7 cellular contexts compared by ENCODE assay signal in the genomic region with DNA sequence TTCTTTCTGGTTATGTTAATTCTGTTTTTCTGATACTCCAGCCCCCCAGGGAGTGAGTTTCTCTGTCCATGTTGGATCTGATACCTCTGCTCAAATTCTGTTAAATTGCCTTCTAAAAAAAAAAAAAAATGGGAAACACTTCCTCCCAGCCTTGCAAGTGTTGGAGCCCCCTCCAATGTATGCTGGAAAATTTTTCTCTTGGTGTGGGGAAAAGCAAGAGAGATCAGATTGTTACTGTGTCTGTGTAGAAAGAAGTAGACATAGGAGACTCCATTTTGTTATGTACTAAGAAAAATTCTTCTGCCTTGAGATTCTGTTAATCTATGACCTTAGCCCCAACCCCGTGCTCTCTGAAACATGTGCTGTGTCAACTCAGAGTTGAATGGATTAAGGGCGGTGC. TPM values are rescaled to one million over a fixed set of nuclear protein-coding genes. Genes with fewer than 3 reads are reported as not detected.
DNase-seq lines count a peak whose midpoint lies in the region; ATAC-seq and TF ChIP-seq lines count a peak whose summit lies in the region.
"Not testable (repeated sequence)": the region's sequence is repeated elsewhere in the genome, so short reads cannot be mapped to it uniquely, and the experiment has no call there.

No MANE protein-coding gene starts in this region.

- not testable (repeated sequence) for DNase-seq in Caco-2; H7; central memory CD8-positive, alpha-beta T cell (ENCODE audit: low spot score in 2 of 2); hepatocyte (ENCODE audit: low spot score); mesothelial cell of epicardium (ENCODE audit: low spot score in 2 of 2, unreplicated experiment in 2 of 2); thyroid gland

- not testable (repeated sequence) for ATAC-seq in central memory CD8-positive, alpha-beta T cell (replicated peaks; ENCODE audit: extremely low read depth, poor library complexity, severe bottlenecking)

- H3K9me2 ChIP-seq in hepatocyte (replicated peaks; ENCODE audit: insufficient read depth), result not testable (repeated sequence)

- H2AFZ ChIP-seq in hepatocyte, result not testable (repeated sequence)

- H3K4me1 Mint-ChIP-seq in Caco-2 (ENCODE audit: low read depth, unreplicated experiment) (peaks cover 33% of the 10 kb centered on the region), mesothelial cell of epicardium (peaks cover 56% of the 10 kb centered on the region)
- not testable (repeated sequence) for H3K4me1 Mint-ChIP-seq in central memory CD8-positive, alpha-beta T cell

- not testable (repeated sequence) for H3K27me3 Mint-ChIP-seq in Caco-2 (ENCODE audit: insufficient read depth, unreplicated experiment); central memory CD8-positive, alpha-beta T cell; mesothelial cell of epicardium (ENCODE audit: low read depth)

- H3K27ac Mint-ChIP-seq in Caco-2 (ENCODE audit: unreplicated experiment) (peak overlapping the region; percentile 86), mesothelial cell of epicardium (peak overlapping the region; percentile 43)
- H3K27ac Mint-ChIP-seq in central memory CD8-positive, alpha-beta T cell (ENCODE audit: low read depth), result peak overlapping the region; percentile 2

- not testable (repeated sequence) for H3K4me2 ChIP-seq in hepatocyte

- not testable (repeated sequence) for TF ChIP-seq POLR2A in thyroid gland (IDR thresholded peaks at IDR 0.05)

- H3K27ac ChIP-seq in HUES64 (ENCODE audit: low read depth, low read length), result peak overlapping the region; percentile 73
- peak overlapping the region; percentile 65 for H3K27ac ChIP-seq in hepatocyte
- H3K27ac ChIP-seq in thyroid gland, result peak overlapping the region; percentile 46 to 59 (median 58)

- not testable (repeated sequence) for H4K20me1 ChIP-seq in hepatocyte (ENCODE audit: insufficient read depth, poor library complexity, severe bottlenecking)

- H3K4me1 ChIP-seq in Caco-2 (peaks cover 62% of the 10 kb centered on the region), HUES64 (ENCODE audit: insufficient read depth, low read length) (peaks cover 35% of the 10 kb centered on the region), hepatocyte (ENCODE audit: insufficient read depth) (peaks cover 30% of the 10 kb centered on the region), thyroid gland (peaks cover 4 to 23% of the 10 kb centered on the region in 2 donors)

- not testable (repeated sequence) for BruUV-seq in Caco-2 (replicated peaks; lab: Mats Ljungman, UMichigan)

- POLR2A ChIA-PET in Caco-2 (lab: Charles Lee), result not testable (repeated sequence)

- H3K9me3 Mint-ChIP-seq in Caco-2 (ENCODE audit: unreplicated experiment), result peaks cover 11% of the 10 kb centered on the region
- not testable (repeated sequence) for H3K9me3 Mint-ChIP-seq in central memory CD8-positive, alpha-beta T cell; mesothelial cell of epicardium

- H3K36me3 Mint-ChIP-seq in Caco-2 (ENCODE audit: insufficient read depth, unreplicated experiment); central memory CD8-positive, alpha-beta T cell (ENCODE audit: insufficient read depth): not testable (repeated sequence)
- H3K36me3 Mint-ChIP-seq in mesothelial cell of epicardium, result peaks cover 11% of the 10 kb centered on the region

- not testable (repeated sequence) for H3K27me3 ChIP-seq in Caco-2 (replicated peaks; ENCODE audit: control insufficient read depth, insufficient read depth, low read length); H7 (ENCODE audit: control insufficient read depth, insufficient read depth, low read length); HUES64 (ENCODE audit: insufficient read depth, low read length); hepatocyte; thyroid gland

- H3K9ac ChIP-seq in HUES64 (ENCODE audit: low read depth, low read length), result peak overlapping the region; percentile 45; the same call in 1 of the 2 replicates

- H3K4me3 Mint-ChIP-seq in Caco-2 (ENCODE audit: unreplicated experiment); central memory CD8-positive, alpha-beta T cell; mesothelial cell of epicardium: not testable (repeated sequence)

- H3K79me2 ChIP-seq in hepatocyte, result not testable (repeated sequence)

- not testable (repeated sequence) for H3K36me3 ChIP-seq in Caco-2 (ENCODE audit: control insufficient read depth, insufficient read depth, low read length); H7 (replicated peaks; ENCODE audit: control insufficient read depth, insufficient read depth, low read length); HUES64 (ENCODE audit: insufficient read depth, low read length); hepatocyte (replicated peaks; ENCODE audit: insufficient read depth, low read depth); thyroid gland

- not testable (repeated sequence) for TF ChIP-seq CTCF in Caco-2 (IDR thresholded peaks at IDR 0.05; ENCODE audit: insufficient read depth in 1 of 2, low read depth in 1 of 2, low read length in 1 of 2, severe bottlenecking in 1 of 2, unreplicated experiment in 1 of 2); hepatocyte (IDR thresholded peaks at IDR 0.05; ENCODE audit: poor library complexity); mesothelial cell of epicardium (IDR thresholded peaks at IDR 0.05; ENCODE audit: unreplicated experiment); thyroid gland (IDR thresholded peaks at IDR 0.05)

- CTCF ChIA-PET in Caco-2 (lab: Charles Lee), result not testable (repeated sequence)

- H3K9me3 ChIP-seq in Caco-2; HUES64 (ENCODE audit: insufficient read depth, low read depth, low read length); hepatocyte (ENCODE audit: low read depth); thyroid gland: not testable (repeated sequence)

- intact Hi-C loops in Caco-2 (cut with micrococcal nuclease; ENCODE audit: unreplicated experiment); thyroid gland (cut with DNase I): not testable (repeated sequence)

- WGBS in HUES64, result no CpG with 5 or more reads among the region's 2 CpGs
- 38% methylated on average over 2 of the region's 2 CpGs for WGBS in hepatocyte (ENCODE audit: low lambda C conversion rate, missing lambda C conversion rate)
- 17% methylated on average over 1 of the region's 2 CpGs; no CpG with 5 or more reads in 1 of the 2 donors for WGBS in thyroid gland, 2 donors

- not testable (repeated sequence) for H3K4me3 ChIP-seq in Caco-2 (ENCODE audit: low read depth, low read length); HUES64 (ENCODE audit: low read length); hepatocyte; thyroid gland (replicated peaks in 1 of 3)
- H3K4me3 ChIP-seq in H7 (ENCODE audit: insufficient read depth, low read depth, low read length), result peak overlapping the region; percentile 34; the same call in 1 of the 2 replicates

RNA-seq across cellular contexts. Expression of a gene that starts 6.1 kb away (rescaled TPM):
- total RNA-seq in Caco-2 (2022) (2.0 and 3.7 TPM in 2 replicates), hepatocyte (7.2 and 11.5 TPM in 2 replicates), mesothelial cell of epicardium (13.9 to 14.7 TPM (median 14.4 TPM) in 3 replicates), thyroid gland (10 to 100 TPM in 3 of 4 donors, 1 to 10 TPM in 1; 8.8 to 11.2 (median 10.6) TPM)
- total RNA-seq in H7 (2014; rRNA removed; shearing (Covaris generic)), result 7.7 and 8.2 TPM in 2 replicates
- 7.4 TPM for polyA plus RNA-seq in HUES64 (2013, experiment 1 of 2)
- polyA plus RNA-seq in HUES64 (2013, experiment 2 of 2), result 8.2 TPM
- polyA plus RNA-seq in hepatocyte, result 4.0 and 6.5 TPM in 2 replicates

Comparison
In these comparisons a context has a peak if more than half of its experiments do, and no peak if none do; other contexts are left out.
1. H3K27ac Mint-ChIP-seq: peak in every context shown above with its lines; median percentile 86 in Caco-2; 43 in mesothelial cell of epicardium; 2 in central memory CD8-positive, alpha-beta T cell.